ENCODE assay signal across 10 cellular contexts in genomic region chr20:50577175-50578018, GRCh38.
DNase-seq lines count a peak whose midpoint lies in the region; ATAC-seq and TF ChIP-seq lines count a peak whose summit lies in the region.
"Had no signal": no experiment of that assay in that cellular context is flagged by ENCODE, and none has a peak within 500 bp of the region (broad histone marks: within the 10 kb centered on the region; RNA-seq: fewer than 3 reads in every experiment).

No MANE protein-coding gene starts in this region.

- no peaks in the 10 kb centered on the region for H3K9me3 Mint-ChIP-seq in HFFc6

- intact Hi-C loops in dorsolateral prefrontal cortex (cut with DNase I): loop anchor here (2.0 to 10.0 kb wide), 4 partner anchors 65 to 389 kb away; partner anchors contain the start of gene PTPN1 (in 1 of the 2)
- intact Hi-C loops in posterior vena cava (cut with DNase I): loop anchor here (5.0 kb wide), 2 partner anchors 95 to 390 kb away; no protein-coding TSS in a partner anchor
- intact Hi-C loops in sciatic nerve (cut with DNase I): loop anchor here (5.0 kb wide), 1 partner anchor 390 kb away; no protein-coding TSS in a partner anchor

- no peak overlapping the region for H3K4me3 ChIP-seq in dorsolateral prefrontal cortex

- DNase-seq in HFFc6 (no peak), NCI-H2171 treated with DMSO at 0.1 percent for 48 hours (lab: John Stamatoyannopoulos, UW) (peak; percentile 36), dorsolateral prefrontal cortex (peak in 1 of 10 donors; percentile 80), posterior vena cava (ENCODE audit: low spot score) (peak; percentile 55), NCI-H526 (lab: John Stamatoyannopoulos, UW) (no peak), occipital lobe (lab: John Stamatoyannopoulos, UW) (no peak), sciatic nerve (ENCODE audit: low spot score) (no peak)
- DNase-seq in activated CD4-positive, alpha-beta T cell treated with anti-CD3 and anti-CD28 coated beads for 4 hours: no peak
- DNase-seq: amniotic stem cell had no signal

- H3K36me3 Mint-ChIP-seq in HFFc6 (ENCODE audit: low read depth): peaks cover 37% of the 10 kb centered on the region

- H3K27me3 Mint-ChIP-seq in HFFc6 (ENCODE audit: insufficient read depth): peaks cover 5% of the 10 kb centered on the region; the same call in 1 of the 2 replicates

- TF ChIP-seq CTCF in HFFc6 (IDR thresholded peaks at IDR 0.05) (no peak), dorsolateral prefrontal cortex (IDR thresholded peaks at IDR 0.05 in 54 of 56, conservative IDR thresholded peaks at IDR 0.05 in 2 of 56; ENCODE audit: low read depth in 1 of 56, partially characterized antibody in 56 of 56) (no peak)

- H3K27ac Mint-ChIP-seq in HFFc6: peak overlapping the region; percentile 38; the same call in 1 of the 2 replicates

- no peak overlapping the region for H3K4me3 Mint-ChIP-seq in HFFc6

- no peaks in the 10 kb centered on the region for H3K27me3 ChIP-seq in dorsolateral prefrontal cortex

- ATAC-seq in sciatic nerve: no peak

- H3K27ac ChIP-seq in dorsolateral prefrontal cortex: peak overlapping the region in 47 of 59 donors; percentile 1 to 79 (median 51)
- H3K27ac ChIP-seq: parathyroid adenoma had no signal

- peaks cover 34% of the 10 kb centered on the region for H3K4me1 Mint-ChIP-seq in HFFc6 (ENCODE audit: low read depth)

Comparison
In these comparisons a context has a peak if more than half of its experiments do, and no peak if none do; other contexts are left out.
1. DNase-seq: peak in NCI-H2171 treated with DMSO at 0.1 percent for 48 hours (single experiment) and posterior vena cava (single experiment); none in HFFc6 (single experiment), NCI-H526 (0 of 2), occipital lobe (single experiment), activated CD4-positive, alpha-beta T cell treated with anti-CD3 and anti-CD28 coated beads for 4 hours (0 of 2) and sciatic nerve (single experiment).